Comparison of ENCODE assay signal across 8 cellular contexts in the genomic region with DNA sequence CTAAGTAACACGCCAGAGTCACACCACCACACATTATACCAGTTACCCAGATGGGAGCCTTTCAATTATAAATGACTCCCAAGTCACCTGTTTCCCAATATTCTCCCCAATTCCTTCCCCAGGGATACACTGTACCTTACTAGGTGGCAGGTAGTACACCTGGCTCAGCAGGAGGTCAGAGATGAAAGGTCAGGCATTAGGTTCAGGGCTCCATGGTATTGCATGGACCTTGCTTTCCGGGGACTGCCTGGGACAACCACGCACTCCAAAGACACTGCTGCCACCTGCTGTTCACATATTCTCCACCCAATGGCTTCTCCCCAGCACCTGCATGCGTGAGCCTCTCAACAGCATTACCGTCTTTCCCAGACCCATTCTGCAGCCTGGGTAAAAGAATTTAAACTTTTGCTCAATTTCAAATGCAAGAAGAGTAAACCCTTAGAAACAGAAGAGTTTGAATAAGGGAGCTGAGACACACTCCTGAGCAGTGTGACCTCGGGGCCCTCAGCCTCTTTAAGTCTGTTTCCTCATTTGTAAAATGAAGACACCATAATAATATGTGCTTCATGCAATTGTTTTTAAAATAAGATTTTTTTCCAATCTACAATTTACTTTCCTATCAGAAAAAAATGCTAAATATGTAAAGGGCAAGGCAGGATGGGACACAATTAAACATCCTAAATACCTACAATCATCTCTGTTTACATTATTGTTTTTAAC.
DNase-seq lines count a peak whose midpoint lies in the region; ATAC-seq and TF ChIP-seq lines count a peak whose summit lies in the region.

No MANE protein-coding gene starts in this region.

- DNase-seq in HAP-1 (ENCODE audit: low spot score in 2 of 2) (peak; percentile 91 to 95), NCI-H345 treated with DMSO at 0.1 percent for 48 hours (lab: John Stamatoyannopoulos, UW; ENCODE audit: unreplicated experiment) (peak; percentile 44), cardiac fibroblast (ENCODE audit: low read depth in 2 of 2) (peak; percentile 82 to 83), kidney tubule cell (ENCODE audit: low spot score) (peak; percentile 78)
- DNase-seq in activated CD4-positive, CD25-positive, alpha-beta regulatory T cell (lab: John Stamatoyannopoulos, UW) = peak; percentile 24 to 41 (median 35)
- peak; percentile 69 for DNase-seq in stimulated activated CD4-positive, alpha-beta T cell treated with anti-CD3 and anti-CD28 coated beads, Interleukin-4, amount 100 ng/mL, for 1 hour

- H3K36me3 ChIP-seq in HAP-1 (replicated peaks) = no peaks in the 10 kb centered on the region

- no peaks in the 10 kb centered on the region for H3K9me3 ChIP-seq in HAP-1

- in situ Hi-C loops in HAP-1 (cut with MboI; ENCODE audit: low sequenced_read_pairs) = loop anchor here (5.0 to 10.0 kb wide), 2 partner anchors 249 to 301 kb away; no protein-coding TSS in a partner anchor

- TF ChIP-seq CTCF in C4-2B (conservative IDR thresholded peaks at IDR 0.05) (peak; percentile 96), cardiac fibroblast (IDR thresholded peaks at IDR 0.05; ENCODE audit: low read depth, low read length) (peak; percentile 86)

- H3K27me3 ChIP-seq in HAP-1 (ENCODE audit: low read depth) = no peaks in the 10 kb centered on the region

- H3K4me3 ChIP-seq in HAP-1 (no peak overlapping the region), cardiac fibroblast (replicated peaks in 1 of 2; ENCODE audit: low read depth in 2 of 2, low read length in 2 of 2) (no peak overlapping the region)

- no peak overlapping the region for H3K27ac ChIP-seq in C4-2B

- no peaks in the 10 kb centered on the region; the same call in 1 of the 2 replicates for H3K4me1 ChIP-seq in HAP-1

- ATAC-seq in HG02571 (IDR thresholded peaks at IDR 0.05; ENCODE audit: unreplicated experiment) = no peak

Comparison
In these comparisons a context has a peak if more than half of its experiments do, and no peak if none do; other contexts are left out.
1. DNase-seq: peak in every context shown above with its lines; median percentile 93 in HAP-1; 82 in cardiac fibroblast; 78 in kidney tubule cell; 69 in stimulated activated CD4-positive, alpha-beta T cell treated with anti-CD3 and anti-CD28 coated beads, Interleukin-4, amount 100 ng/mL, for 1 hour; 44 in NCI-H345 treated with DMSO at 0.1 percent for 48 hours; 35 in activated CD4-positive, CD25-positive, alpha-beta regulatory T cell.